9 cellular contexts compared by ENCODE assay signal in the genomic region with DNA sequence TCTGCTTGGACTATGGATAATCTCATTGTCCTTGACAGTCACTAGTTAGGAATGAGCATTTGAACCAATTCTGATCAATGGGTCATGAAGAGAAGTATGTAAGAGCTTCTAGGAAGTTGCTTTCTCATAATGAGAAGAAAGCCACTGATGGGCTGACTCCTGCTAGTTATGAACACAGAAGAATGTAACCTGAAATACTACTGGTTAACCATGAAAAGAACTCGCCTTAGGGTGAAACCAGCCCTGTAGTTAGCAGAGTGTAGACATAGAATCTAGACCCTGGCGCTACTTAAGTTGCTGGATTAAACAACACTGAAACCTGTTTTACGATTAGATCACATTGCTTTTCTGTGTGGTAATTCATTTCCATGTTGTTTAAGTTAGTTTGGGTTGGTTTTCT.
"Had no signal": no experiment of that assay in that cellular context is flagged by ENCODE, and none has a peak within 500 bp of the region (broad histone marks: within the 10 kb centered on the region; RNA-seq: fewer than 3 reads in every experiment).

No MANE protein-coding gene starts in this region.

- ATAC-seq: HCT116, HepG2 had no signal

- H3K27ac ChIP-seq: GM23248, HL-60 had no signal

- H3K4me3 Mint-ChIP-seq: HFFc6, IgD-negative memory B cell had no signal

- H3K27ac Mint-ChIP-seq: HFFc6, IgD-negative memory B cell had no signal

- H3K4me3 ChIP-seq: GM23248, HAP-1 had no signal

- H3K27me3 Mint-ChIP-seq: IgD-negative memory B cell had no signal

- H3K4me1 ChIP-seq: HAP-1 had no signal

- DNase-seq: GM23248, GOT3, H7, HFFc6 had no signal

- H3K9ac ChIP-seq: GM23248 had no signal

- H2AFZ ChIP-seq: GM23248 had no signal
